ENCODE assay signal across 1 cellular context in genomic region chr1:229624906-229625871, GRCh38.
TF ChIP-seq lines count a peak whose summit lies in the region.

No MANE protein-coding gene starts in this region.

TF ChIP-seq in HepG2, 621 proteins besides CTCF, POLR2A, EP300 and RAD21 (continued from another document and continues in another):
- TF ChIP-seq ZNF276 (CRISPR knock-in tag; IDR thresholded peaks at IDR 0.05; ENCODE audit: low read depth) = no peak
- TF ChIP-seq PLRG1 (conservative IDR thresholded peaks at IDR 0.05) = no peak
- TF ChIP-seq FOXK2 (IDR thresholded peaks at IDR 0.05) = no peak
- no peak for TF ChIP-seq ZFP36L2 (CRISPR knock-in tag; IDR thresholded peaks at IDR 0.05)
- TF ChIP-seq ZBTB1 (CRISPR knock-in tag; IDR thresholded peaks at IDR 0.05; ENCODE audit: borderline replicate concordance) = no peak
- no peak for TF ChIP-seq RERE (CRISPR knock-in tag; IDR thresholded peaks at IDR 0.05; ENCODE audit: low read depth)
- no peak for TF ChIP-seq ETV6 (CRISPR knock-in tag; conservative IDR thresholded peaks at IDR 0.05)
- TF ChIP-seq ZNF563 (CRISPR knock-in tag; IDR thresholded peaks at IDR 0.05) = no peak
- no peak for TF ChIP-seq SP5 (CRISPR knock-in tag; IDR thresholded peaks at IDR 0.05; ENCODE audit: borderline replicate concordance, low read depth)
- TF ChIP-seq PTBP1 (IDR thresholded peaks at IDR 0.05; ENCODE audit: low read depth, low read length, poor library complexity, severe bottlenecking) = no peak
- TF ChIP-seq THAP8 (CRISPR knock-in tag; IDR thresholded peaks at IDR 0.05; ENCODE audit: borderline replicate concordance) = no peak
- no peak for TF ChIP-seq SSRP1 (CRISPR knock-in tag; IDR thresholded peaks at IDR 0.05)
- TF ChIP-seq ZNF710 (CRISPR knock-in tag; IDR thresholded peaks at IDR 0.05; ENCODE audit: borderline replicate concordance) = no peak
- TF ChIP-seq ZNF281 (CRISPR knock-in tag; IDR thresholded peaks at IDR 0.05; ENCODE audit: borderline replicate concordance) = no peak
- TF ChIP-seq ZZZ3 (CRISPR knock-in tag; IDR thresholded peaks at IDR 0.05; ENCODE audit: borderline replicate concordance) = no peak
- TF ChIP-seq HNRNPUL1 (IDR thresholded peaks at IDR 0.05; ENCODE audit: low read depth, low read length) = no peak
- peak; percentile 36; the same call in 1 of the 2 replicates for TF ChIP-seq GABPB1 (CRISPR knock-in tag; IDR thresholded peaks at IDR 0.05)
- TF ChIP-seq CENPBD1 (CRISPR knock-in tag; IDR thresholded peaks at IDR 0.05; ENCODE audit: borderline replicate concordance, low read depth) = no peak
- no peak for TF ChIP-seq DNMT3B (CRISPR knock-in tag; conservative IDR thresholded peaks at IDR 0.05)
- no peak for TF ChIP-seq ZSCAN5A (CRISPR knock-in tag; IDR thresholded peaks at IDR 0.05; ENCODE audit: borderline replicate concordance)
- no peak for TF ChIP-seq HNF1A (IDR thresholded peaks at IDR 0.05; ENCODE audit: low read depth)
- no peak for TF ChIP-seq HNF1A (CRISPR knock-in tag; IDR thresholded peaks at IDR 0.05; ENCODE audit: borderline replicate concordance)
- no peak for TF ChIP-seq ZNF143 (CRISPR knock-in tag; IDR thresholded peaks at IDR 0.05)
- TF ChIP-seq ZSCAN9 (CRISPR knock-in tag; IDR thresholded peaks at IDR 0.05; ENCODE audit: borderline replicate concordance) = 0 out of 2 replicates have a peak, but pooled peaks have one; percentile 15
- TF ChIP-seq TFDP2 (CRISPR knock-in tag; IDR thresholded peaks at IDR 0.05) = peak; percentile 41; the same call in 1 of the 2 replicates
- no peak for TF ChIP-seq ZNF382 (CRISPR knock-in tag; IDR thresholded peaks at IDR 0.05; ENCODE audit: borderline replicate concordance)
- TF ChIP-seq U2AF2 (IDR thresholded peaks at IDR 0.05; ENCODE audit: low read depth, low read length) = no peak
- no peak for TF ChIP-seq ATRX (CRISPR knock-in tag; IDR thresholded peaks at IDR 0.05; ENCODE audit: borderline replicate concordance)
- TF ChIP-seq ZNF562 (CRISPR knock-in tag; IDR thresholded peaks at IDR 0.05; ENCODE audit: borderline replicate concordance) = no peak
- TF ChIP-seq TFE3 (CRISPR knock-in tag; IDR thresholded peaks at IDR 0.05) = no peak
- no peak for TF ChIP-seq ARNT2 (CRISPR knock-in tag; IDR thresholded peaks at IDR 0.05; ENCODE audit: low read depth)
